Comparison of ENCODE assay signal across 2 cellular contexts in genomic region chr1:227793079-227793947, GRCh38.
TF ChIP-seq lines count a peak whose summit lies in the region.

No MANE protein-coding gene starts in this region.

TF ChIP-seq in HCT116, 20 proteins besides CTCF, POLR2A, EP300 and RAD21 (continued from another document):
- TF ChIP-seq POLR2AphosphoS5 (IDR thresholded peaks at IDR 0.05; ENCODE audit: low read depth, low read length) (no peak), MAX (IDR thresholded peaks at IDR 0.05) (no peak), ZFX (IDR thresholded peaks at IDR 0.05) (no peak), ATF3 (IDR thresholded peaks at IDR 0.05) (no peak), YY1 (IDR thresholded peaks at IDR 0.05; ENCODE audit: extremely low read depth, insufficient replicate concordance, low read depth, low read length) (no peak)

TF ChIP-seq in SK-N-SH treated with all-trans-retinoic acid at 6 μM for 48 hours, 23 proteins besides CTCF, POLR2A, EP300 and RAD21 (continued from another document):
- TF ChIP-seq TSHZ2 (CRISPR knock-in tag; IDR thresholded peaks at IDR 0.05): no peak
- TF ChIP-seq ARNTL (CRISPR knock-in tag; IDR thresholded peaks at IDR 0.05; ENCODE audit: borderline replicate concordance, low read depth): no peak
- TF ChIP-seq TOX (CRISPR knock-in tag; IDR thresholded peaks at IDR 0.05; ENCODE audit: borderline replicate concordance): no peak
- TF ChIP-seq ZNF8 (CRISPR knock-in tag; IDR thresholded peaks at IDR 0.05): no peak
- no peak for TF ChIP-seq ZC3H10 (CRISPR knock-in tag; IDR thresholded peaks at IDR 0.05)
- TF ChIP-seq OSR1 (CRISPR knock-in tag; IDR thresholded peaks at IDR 0.05): no peak
- no peak for TF ChIP-seq RARB (CRISPR knock-in tag; IDR thresholded peaks at IDR 0.05)
- TF ChIP-seq ZNF70 (CRISPR knock-in tag; IDR thresholded peaks at IDR 0.05): no peak
- no peak for TF ChIP-seq PPARA (CRISPR knock-in tag; IDR thresholded peaks at IDR 0.05; ENCODE audit: borderline replicate concordance)
- no peak for TF ChIP-seq ZFP3 (CRISPR knock-in tag; IDR thresholded peaks at IDR 0.05)
- TF ChIP-seq GLIS3 (CRISPR knock-in tag; IDR thresholded peaks at IDR 0.05): no peak
